Comparison of ENCODE assay signal across 13 cellular contexts in the genomic region with DNA sequence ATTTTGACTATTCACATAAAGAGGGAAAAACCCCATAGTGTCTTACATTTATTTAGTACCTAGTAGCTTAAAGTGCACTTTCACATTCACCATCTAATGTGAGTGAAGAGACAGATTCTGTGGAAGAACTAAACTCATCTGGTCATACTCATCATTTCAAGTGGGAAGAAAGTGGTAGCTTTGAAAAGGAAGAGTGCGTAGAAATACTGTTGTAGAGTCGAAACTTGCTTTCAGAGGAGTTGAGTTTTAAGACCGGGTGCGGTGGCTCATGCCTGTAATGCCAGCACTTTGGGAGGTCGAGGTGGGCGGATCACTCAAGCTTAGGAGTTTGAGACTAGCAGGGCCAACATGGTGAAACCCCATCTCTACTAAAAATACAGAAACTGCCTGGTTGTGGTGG.
"Had no signal": no experiment of that assay in that cellular context is flagged by ENCODE, and none has a peak within 500 bp of the region (broad histone marks: within the 10 kb centered on the region; RNA-seq: fewer than 3 reads in every experiment).

No MANE protein-coding gene starts in this region.

- DNase-seq: activated CD4-positive, CD25-positive, alpha-beta regulatory T cell; esophagus squamous epithelium; foreskin fibroblast; left cardiac atrium; lower lobe of right lung; SHP77 treated with DMSO at 0.1 percent for 48 hours; substantia nigra; T-helper 17 cell; trophoblast cell had no signal

- H3K4me3 Mint-ChIP-seq: mesothelial cell of epicardium, neural crest cell, T-helper 17 cell had no signal

- ATAC-seq: left cardiac atrium, T-helper 17 cell had no signal

- H3K27ac ChIP-seq: ascending aorta, esophagus squamous epithelium, lower lobe of right lung had no signal

- H3K4me3 ChIP-seq: ascending aorta, cardiac muscle cell, esophagus squamous epithelium, lower lobe of right lung had no signal

- H3K27me3 Mint-ChIP-seq: T-helper 17 cell had no signal

- H3K27ac Mint-ChIP-seq: mesothelial cell of epicardium, T-helper 17 cell had no signal

- H3K36me3 ChIP-seq: ascending aorta, cardiac muscle cell, esophagus squamous epithelium, lower lobe of right lung had no signal

- H3K27me3 ChIP-seq: ascending aorta, cardiac muscle cell, esophagus squamous epithelium had no signal

- H3K9me3 Mint-ChIP-seq: mesothelial cell of epicardium, neural crest cell had no signal
